Comparison of ENCODE assay signal across 1 cellular context in the genomic region with DNA sequence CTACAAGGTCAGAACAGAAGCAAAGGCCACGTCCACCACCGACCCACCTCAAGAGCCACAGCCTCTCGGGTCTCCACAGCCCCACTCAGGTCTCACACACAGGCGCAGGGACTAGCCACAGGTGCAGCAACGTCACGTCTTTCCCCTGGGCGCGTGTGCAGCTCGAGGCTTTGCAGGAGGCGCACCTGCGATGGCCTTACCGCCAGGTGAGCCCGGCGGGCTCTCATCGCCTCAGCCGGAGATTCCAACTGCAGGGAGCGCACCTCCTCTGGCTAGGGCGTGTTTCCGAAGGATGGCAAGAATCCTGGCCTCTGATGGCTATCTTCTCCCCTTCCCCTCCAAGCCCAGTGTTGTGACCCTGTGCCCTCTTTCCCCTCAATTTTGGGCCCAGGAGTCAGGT.
TF ChIP-seq lines count a peak whose summit lies in the region.

Gene HIGD1C, plus strand, starts transcription at position 35 of the 400 bp plus-strand sequence. CDS start 1,455 bp downstream, outside the sequence.

TF ChIP-seq in H1, 55 proteins besides CTCF, POLR2A, EP300 and RAD21 (continued from another document):
- TF ChIP-seq EGR1 (IDR thresholded peaks at IDR 0.05; ENCODE audit: borderline replicate concordance, low read depth, low read length) (no peak), RFX5 (IDR thresholded peaks at IDR 0.05; ENCODE audit: borderline replicate concordance, low read depth, low read length) (no peak), RBBP5 (IDR thresholded peaks at IDR 0.05; ENCODE audit: borderline replicate concordance, low read depth, low read length) (no peak), POLR2AphosphoS5 (IDR thresholded peaks at IDR 0.05; ENCODE audit: low read depth, low read length) (no peak), SIRT6 (IDR thresholded peaks at IDR 0.05; ENCODE audit: low read length) (no peak), SP1 (IDR thresholded peaks at IDR 0.05; ENCODE audit: low read depth, low read length) (no peak), MAFK (IDR thresholded peaks at IDR 0.05; ENCODE audit: low read depth, low read length) (no peak), JUN (IDR thresholded peaks at IDR 0.05; ENCODE audit: low read depth, low read length) (no peak), CBX5 (IDR thresholded peaks at IDR 0.05; ENCODE audit: low read depth, low read length) (no peak), JUND (IDR thresholded peaks at IDR 0.05; ENCODE audit: low read length) (no peak), CHD2 (IDR thresholded peaks at IDR 0.05; ENCODE audit: low read length) (no peak), TBP (IDR thresholded peaks at IDR 0.05; ENCODE audit: low read depth, low read length) (no peak)
- TF ChIP-seq, protein P1, sequence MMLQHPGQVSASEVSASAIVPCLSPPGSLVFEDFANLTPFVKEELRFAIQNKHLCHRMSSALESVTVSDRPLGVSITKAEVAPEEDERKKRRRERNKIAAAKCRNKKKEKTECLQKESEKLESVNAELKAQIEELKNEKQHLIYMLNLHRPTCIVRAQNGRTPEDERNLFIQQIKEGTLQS (IDR thresholded peaks at IDR 0.05; ENCODE audit: insufficient read depth, low read depth, low read length), result no peak
TF ChIP-seq in H1: peak in this region for 0.
